ENCODE assay signal across 10 cellular contexts in genomic region chr6:21598662-21599061, GRCh38. TPM values are rescaled to one million over a fixed set of nuclear protein-coding genes. Genes with fewer than 3 reads are reported as not detected.
DNase-seq lines count a peak whose midpoint lies in the region; ATAC-seq and TF ChIP-seq lines count a peak whose summit lies in the region.
"Had no signal": no experiment of that assay in that cellular context is flagged by ENCODE, and none has a peak within 500 bp of the region (broad histone marks: within the 10 kb centered on the region; RNA-seq: fewer than 3 reads in every experiment).

No MANE protein-coding gene starts in this region.

- no peaks in the 10 kb centered on the region for H3K27me3 ChIP-seq in right cardiac atrium (ENCODE audit: control insufficient read depth, insufficient read depth)
- peaks cover 0 to 4% of the 10 kb centered on the region in 2 donors for H3K27me3 ChIP-seq in left lung
- no peaks in the 10 kb centered on the region for H3K27me3 ChIP-seq in vagina
- H3K27me3 ChIP-seq: esophagus muscularis mucosa had no signal

- no peak for TF ChIP-seq POLR2A in vagina (IDR thresholded peaks at IDR 0.05)

- ATAC-seq in right cardiac atrium (no peak), left cardiac atrium (no peak), left lung (no peak), HG02571 (IDR thresholded peaks at IDR 0.05; ENCODE audit: unreplicated experiment) (no peak)

- intact Hi-C loops in right cardiac atrium (cut with DNase I) (loop anchor here in 2 of 4 donors (10.0 kb wide), 1 partner anchor 546 kb away; no protein-coding TSS in a partner anchor), left cardiac atrium (cut with DNase I) (loop anchor here in 1 of 2 donors (5.0 to 10.0 kb wide), 5 partner anchors 69 to 1846 kb away; no protein-coding TSS in a partner anchor), left lung (cut with DNase I) (loop anchor here in 1 of 2 donors (10.0 kb wide), 1 partner anchor 336 kb away; no protein-coding TSS in a partner anchor), vagina (cut with DNase I) (loop anchor here (10.0 kb wide), 2 partner anchors 66 to 1044 kb away; no protein-coding TSS in a partner anchor)

- in situ Hi-C loops in astrocyte of the spinal cord (cut with HindIII; ENCODE audit: low sequenced_read_pairs) = no loop called here

- H3K27ac ChIP-seq in right cardiac atrium (ENCODE audit: low read length) (no peak overlapping the region), left lung (no peak overlapping the region), vagina (no peak overlapping the region)

- 19% methylated on average over 4 of the region's 4 CpGs for WGBS in right cardiac atrium

- H3K4me1 ChIP-seq in right cardiac atrium (ENCODE audit: control insufficient read depth, insufficient read depth, low read length) (peaks cover 2% of the 10 kb centered on the region), left lung (peaks cover 11 to 32% of the 10 kb centered on the region in 2 donors), vagina (peaks cover 20% of the 10 kb centered on the region)

- H3K9me3 ChIP-seq in right cardiac atrium (ENCODE audit: control insufficient read depth, low read length) = no peaks in the 10 kb centered on the region
- H3K9me3 ChIP-seq in left lung = no peaks in the 10 kb centered on the region
- no peaks in the 10 kb centered on the region for H3K9me3 ChIP-seq in vagina
- H3K9me3 ChIP-seq: esophagus muscularis mucosa had no signal

- TF ChIP-seq CTCF in astrocyte of the spinal cord (IDR thresholded peaks at IDR 0.05; ENCODE audit: low read depth, low read length) (no peak), left lung (IDR thresholded peaks at IDR 0.05) (no peak), vagina (IDR thresholded peaks at IDR 0.05) (no peak)

- H3K36me3 ChIP-seq in left lung = no peaks in the 10 kb centered on the region
- no peaks in the 10 kb centered on the region for H3K36me3 ChIP-seq in vagina
- H3K36me3 ChIP-seq: esophagus muscularis mucosa had no signal

- DNase-seq in right cardiac atrium (no peak), left cardiac atrium (no peak), astrocyte of the spinal cord (ENCODE audit: low read depth, low spot score) (peak; percentile 16), left lung (no peak), vagina (ENCODE audit: extremely low spot score in 2 of 2) (no peak), NCI-H2196 treated with DMSO at 0.1 percent for 48 hours (lab: John Stamatoyannopoulos, UW; ENCODE audit: unreplicated experiment) (no peak)
- DNase-seq in stimulated activated CD4-positive, alpha-beta T cell treated with anti-CD3 and anti-CD28 coated beads, Interleukin-2, amount 100 ng/mL, for 24 hours = no peak
- DNase-seq: DMS 273 treated with DMSO at 0.1 percent for 48 hours had no signal

- peak overlapping the region; percentile 70 for H3K4me3 ChIP-seq in right cardiac atrium (ENCODE audit: low read length)
- peak overlapping the region; percentile 71 for H3K4me3 ChIP-seq in astrocyte of the spinal cord (ENCODE audit: low read depth, low read length)
- peak overlapping the region; percentile 63 to 74 for H3K4me3 ChIP-seq in left lung
- H3K4me3 ChIP-seq in vagina = peak overlapping the region; percentile 40 to 79

RNA-seq across cellular contexts. Expression of gene SOX4, which starts 5.1 kb away (rescaled TPM):
- total RNA-seq in right cardiac atrium (1 to 10 TPM; 4.8 to 8.7 (median 6.6) TPM), left cardiac atrium (1 to 10 TPM; 5.7 to 7.7 TPM), left lung (10 to 100 TPM; 23.4 to 82.0 TPM), vagina (11.5 TPM)
- polyA plus RNA-seq in right cardiac atrium = 2.9 TPM
